In the genomic region with DNA sequence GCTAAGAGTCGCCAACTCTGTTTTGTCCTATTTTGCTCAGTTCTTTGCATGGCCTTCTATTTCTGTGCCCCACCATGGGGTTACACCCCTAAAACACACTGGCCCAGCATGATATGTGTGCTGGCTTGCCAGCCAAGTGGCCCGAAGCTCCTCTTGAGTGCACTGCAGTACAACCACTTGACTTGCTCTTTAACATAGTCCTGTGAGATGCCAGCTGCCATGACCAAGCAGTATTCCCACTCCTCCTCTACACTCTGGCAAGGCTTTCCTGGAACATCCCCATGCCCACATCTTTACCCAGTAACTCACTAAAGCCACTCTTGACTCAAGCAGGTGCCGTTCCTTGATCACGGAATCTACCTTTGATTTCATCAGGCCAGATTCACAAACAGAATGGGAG, we compare ENCODE assay signal across 13 cellular contexts.
DNase-seq lines count a peak whose midpoint lies in the region; ATAC-seq and TF ChIP-seq lines count a peak whose summit lies in the region.
"Had no signal": no experiment of that assay in that cellular context is flagged by ENCODE, and none has a peak within 500 bp of the region (broad histone marks: within the 10 kb centered on the region; RNA-seq: fewer than 3 reads in every experiment).

No MANE protein-coding gene starts in this region.

- H3K4me3 ChIP-seq in CD4-positive, CD25-positive, alpha-beta regulatory T cell (ENCODE audit: low read depth, low read length) = no peak overlapping the region
- peak overlapping the region; percentile 43 for H3K4me3 ChIP-seq in psoas muscle
- H3K4me3 ChIP-seq in WERI-Rb-1 (ENCODE audit: low read depth, low read length) = no peak overlapping the region
- H3K4me3 ChIP-seq in Karpas-422 (ENCODE audit: low read length) = no peak overlapping the region

- peaks cover 73% of the 10 kb centered on the region for H3K79me2 ChIP-seq in Karpas-422 (ENCODE audit: low read length)

- H3K4me2 ChIP-seq in Karpas-422 (ENCODE audit: low read depth, low read length, poor library complexity, severe bottlenecking) = no peak overlapping the region

- no peak overlapping the region for H3K4me3 Mint-ChIP-seq in CD4-positive, CD25-positive, alpha-beta regulatory T cell
- H3K4me3 Mint-ChIP-seq in chondrocyte (ENCODE audit: unreplicated experiment) = no peak overlapping the region
- H3K4me3 Mint-ChIP-seq: activated naive CD8-positive, alpha-beta T cell; stimulated activated naive B cell treated with anti-CD40 and anti-IgM and Interleukin-4, amounts not matched to agents 10 μg/mL and 1 μg/mL and 100 μg/mL, for 72 hours had no signal

- no peaks in the 10 kb centered on the region for H3K4me1 ChIP-seq in CD4-positive, CD25-positive, alpha-beta regulatory T cell (ENCODE audit: control insufficient read depth, insufficient read depth, low read length, poor library complexity, severe bottlenecking)
- H3K4me1 ChIP-seq in psoas muscle = peaks cover 72% of the 10 kb centered on the region
- H3K4me1 ChIP-seq in Karpas-422 (ENCODE audit: low read length) = peaks cover 3% of the 10 kb centered on the region; the same call in 1 of the 2 replicates

- DNase-seq in CD4-positive, CD25-positive, alpha-beta regulatory T cell = no peak
- DNase-seq in NCI-H128 (lab: John Stamatoyannopoulos, UW; ENCODE audit: unreplicated experiment) (peak; percentile 7), chondrocyte (ENCODE audit: low spot score) (no peak), psoas muscle (peak; percentile 29 to 76), WERI-Rb-1 (no peak), Karpas-422 (no peak), GM19238 (ENCODE audit: insufficient read length, low spot score) (no peak)
- DNase-seq: CD4-positive, alpha-beta memory T cell; central memory CD4-positive, alpha-beta T cell; NCI-H82; stimulated activated CD4-positive, alpha-beta T cell treated with anti-CD3 and anti-CD28 coated beads, Interleukin-4, amount 100 ng/mL, for 1 hour; stimulated activated naive B cell treated with anti-CD40 and anti-IgM and Interleukin-4, amounts not matched to agents 10 μg/mL and 1 μg/mL and 100 μg/mL, for 72 hours had no signal

- H3K9me3 ChIP-seq in CD4-positive, CD25-positive, alpha-beta regulatory T cell (ENCODE audit: control insufficient read depth in 2 of 2, low read length in 2 of 2) = no peaks in the 10 kb centered on the region
- H3K9me3 ChIP-seq in psoas muscle = no peaks in the 10 kb centered on the region
- H3K9me3 ChIP-seq in WERI-Rb-1 (ENCODE audit: severe bottlenecking) = no peaks in the 10 kb centered on the region
- H3K9me3 ChIP-seq in Karpas-422 (ENCODE audit: low read length) = no peaks in the 10 kb centered on the region

- H3K36me3 ChIP-seq in CD4-positive, CD25-positive, alpha-beta regulatory T cell (ENCODE audit: control insufficient read depth, insufficient read depth, low read length) = peaks cover 92% of the 10 kb centered on the region
- H3K36me3 ChIP-seq in psoas muscle (ENCODE audit: insufficient read depth in 1 of 2, low read depth in 1 of 2) (peaks cover 10 to 73% of the 10 kb centered on the region in 2 donors), WERI-Rb-1 (peaks cover 69% of the 10 kb centered on the region), Karpas-422 (ENCODE audit: insufficient read depth, low read length) (peaks cover 54% of the 10 kb centered on the region)

- no peaks in the 10 kb centered on the region for H3K27me3 Mint-ChIP-seq in CD4-positive, CD25-positive, alpha-beta regulatory T cell
- no peaks in the 10 kb centered on the region for H3K27me3 Mint-ChIP-seq in chondrocyte (ENCODE audit: low read depth)
- H3K27me3 Mint-ChIP-seq: activated naive CD8-positive, alpha-beta T cell; CD4-positive, alpha-beta memory T cell; stimulated activated naive B cell treated with anti-CD40 and anti-IgM and Interleukin-4, amounts not matched to agents 10 μg/mL and 1 μg/mL and 100 μg/mL, for 72 hours had no signal

- H3K36me3 Mint-ChIP-seq in CD4-positive, CD25-positive, alpha-beta regulatory T cell = peaks cover 55% of the 10 kb centered on the region
- H3K36me3 Mint-ChIP-seq in chondrocyte (ENCODE audit: low read depth) = peaks cover 17% of the 10 kb centered on the region

- H3K27me3 ChIP-seq in CD4-positive, CD25-positive, alpha-beta regulatory T cell (ENCODE audit: control insufficient read depth, insufficient read depth, low read length) = no peaks in the 10 kb centered on the region
- H3K27me3 ChIP-seq in psoas muscle (ENCODE audit: insufficient read depth in 3 of 3, low read length in 2 of 3) (no peaks in the 10 kb centered on the region), WERI-Rb-1 (ENCODE audit: insufficient read depth, low read depth, severe bottlenecking) (no peaks in the 10 kb centered on the region), Karpas-422 (ENCODE audit: low read length) (no peaks in the 10 kb centered on the region)

- WGBS in psoas muscle, 3 donors = 40 to 59% (median 51%) methylated on average over 4 of the region's 4 CpGs

- no peak overlapping the region for H3K9ac ChIP-seq in Karpas-422 (ENCODE audit: low read length)

- H3K27ac Mint-ChIP-seq in CD4-positive, CD25-positive, alpha-beta regulatory T cell = peak overlapping the region in 2 of 3 donors; percentile 12 to 32
- peak overlapping the region; percentile 89 for H3K27ac Mint-ChIP-seq in chondrocyte (ENCODE audit: unreplicated experiment)

- H3K9me2 ChIP-seq in Karpas-422 (replicated peaks; ENCODE audit: insufficient read depth, low read length) = no peaks in the 10 kb centered on the region

- intact Hi-C loops in psoas muscle (cut with DNase I) = loop anchor here in 1 of 2 donors (5.0 kb wide), 1 partner anchor 119 kb away; the partner anchor contains the start of gene PPP6R3

- no peak overlapping the region for H3K27ac ChIP-seq in CD4-positive, CD25-positive, alpha-beta regulatory T cell (ENCODE audit: insufficient read depth, low read length, poor library complexity, severe bottlenecking)
- H3K27ac ChIP-seq in psoas muscle (peak overlapping the region; percentile 89), WERI-Rb-1 (no peak overlapping the region), Karpas-422 (ENCODE audit: low read length) (no peak overlapping the region)

- H4K20me1 ChIP-seq in Karpas-422 (ENCODE audit: insufficient read depth, low read depth, low read length) = 0 out of 2 replicates have a peak, but pooled peaks cover 4% of the 10 kb centered on the region

- H3K9me3 Mint-ChIP-seq in CD4-positive, CD25-positive, alpha-beta regulatory T cell = peaks cover 0 to 1% (median 0%) of the 10 kb centered on the region in 7 donors
- no peaks in the 10 kb centered on the region for H3K9me3 Mint-ChIP-seq in chondrocyte (ENCODE audit: low read depth)
- H3K9me3 Mint-ChIP-seq: CD4-positive, alpha-beta memory T cell; stimulated activated naive B cell treated with anti-CD40 and anti-IgM and Interleukin-4, amounts not matched to agents 10 μg/mL and 1 μg/mL and 100 μg/mL, for 72 hours had no signal

- H2AFZ ChIP-seq in Karpas-422 (ENCODE audit: low read length) = no peak overlapping the region

- H3K4me1 Mint-ChIP-seq in CD4-positive, CD25-positive, alpha-beta regulatory T cell = peaks cover 0 to 26% (median 1%) of the 10 kb centered on the region in 4 donors
- peaks cover 38% of the 10 kb centered on the region for H3K4me1 Mint-ChIP-seq in chondrocyte (ENCODE audit: low read depth)

- TF ChIP-seq CTCF in chondrocyte (IDR thresholded peaks at IDR 0.05) (no peak), psoas muscle (IDR thresholded peaks at IDR 0.05) (no peak), WERI-Rb-1 (IDR thresholded peaks at IDR 0.05; ENCODE audit: low read depth, low read length) (no peak)

- ATAC-seq in CD4-positive, CD25-positive, alpha-beta regulatory T cell (ENCODE audit: low read depth in 2 of 2) = no peak
- ATAC-seq in psoas muscle = peak; percentile 82 to 88 (median 88)
- ATAC-seq: stimulated activated naive B cell treated with anti-CD40 and anti-IgM and Interleukin-4, amounts not matched to agents 10 μg/mL and 1 μg/mL and 100 μg/mL, for 72 hours had no signal

Comparison
In these comparisons a context has a peak if more than half of its experiments do, and no peak if none do; other contexts are left out.
1. ATAC-seq: peak in psoas muscle (4 of 4); none in CD4-positive, CD25-positive, alpha-beta regulatory T cell (0 of 2).
2. DNase-seq: peak in NCI-H128 (single experiment) and psoas muscle (2 of 2); none in CD4-positive, CD25-positive, alpha-beta regulatory T cell (0 of 3), chondrocyte (single experiment), WERI-Rb-1 (single experiment), Karpas-422 (single experiment) and GM19238 (single experiment).